Comparison of ENCODE assay signal across 8 cellular contexts in the genomic region with DNA sequence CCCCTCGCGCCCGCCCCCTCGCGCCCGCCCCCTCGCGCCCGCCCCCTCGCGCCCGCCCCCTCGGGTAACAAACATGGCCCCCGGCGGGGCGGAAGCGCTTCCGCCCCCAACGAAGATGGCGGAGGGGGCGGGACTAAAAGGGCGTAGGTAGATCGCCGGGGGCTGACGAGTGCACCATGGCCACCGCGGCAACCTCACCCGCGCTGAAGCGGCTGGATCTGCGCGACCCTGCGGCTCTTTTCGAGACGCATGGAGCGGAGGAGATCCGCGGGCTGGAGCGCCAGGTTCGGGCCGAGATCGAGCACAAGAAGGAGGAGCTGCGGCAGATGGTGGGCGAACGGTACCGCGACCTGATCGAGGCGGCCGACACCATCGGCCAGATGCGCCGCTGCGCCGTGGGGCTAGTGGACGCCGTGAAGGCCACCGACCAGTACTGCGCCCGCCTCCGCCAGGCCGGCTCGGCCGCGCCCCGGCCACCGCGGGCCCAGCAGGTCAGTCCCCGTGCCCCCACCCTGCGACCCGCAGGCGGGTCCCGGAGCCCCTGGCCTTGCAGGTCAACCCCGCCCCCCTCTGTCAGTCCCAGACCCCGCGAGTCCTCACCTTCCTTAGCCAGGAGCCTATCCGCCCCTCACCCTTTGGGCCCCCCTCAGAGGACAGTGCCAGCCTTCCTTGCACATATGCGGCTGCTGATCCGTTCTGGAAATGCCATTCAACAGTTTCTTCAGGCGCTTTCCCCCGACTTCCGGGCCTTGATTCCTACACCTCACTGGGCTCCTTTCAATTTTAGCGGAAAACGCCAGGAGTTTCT. TPM values are rescaled to one million over a fixed set of nuclear protein-coding genes. Genes with fewer than 3 reads are reported as not detected.
DNase-seq lines count a peak whose midpoint lies in the region; TF ChIP-seq lines count a peak whose summit lies in the region.

Gene COG1, plus strand, starts transcription at position 162 of the 808 bp plus-strand sequence. Its CDS starts 15 bp downstream, at position 177.

- H3K27me3 ChIP-seq in MG63 (no peaks in the 10 kb centered on the region), SJCRH30 (no peaks in the 10 kb centered on the region), neuron (ENCODE audit: insufficient read depth, low read length) (no peaks in the 10 kb centered on the region), stomach smooth muscle (ENCODE audit: control insufficient read depth in 1 of 2, insufficient read depth in 2 of 2, low read length in 2 of 2) (no peaks in the 10 kb centered on the region)

- H3K4me1 ChIP-seq in SJCRH30 (no peaks in the 10 kb centered on the region), neuron (ENCODE audit: insufficient read depth, low read length) (peaks cover 6% of the 10 kb centered on the region), stomach smooth muscle (ENCODE audit: control insufficient read depth, insufficient read depth, low read length) (peaks cover 19% of the 10 kb centered on the region)

- H3K9me3 ChIP-seq in MG63 (no peaks in the 10 kb centered on the region), SJCRH30 (replicated peaks) (no peaks in the 10 kb centered on the region), neuron (ENCODE audit: low read length) (no peaks in the 10 kb centered on the region), stomach smooth muscle (ENCODE audit: control insufficient read depth in 2 of 2, low read length in 2 of 2) (no peaks in the 10 kb centered on the region)

- H2AFZ ChIP-seq in neuron (ENCODE audit: low read depth, low read length), result peak within 1 kb of the TSS; percentile 56

- peak within 1 kb of the TSS; percentile 85 to 88 for H3K9ac ChIP-seq in stomach smooth muscle (ENCODE audit: low read length in 2 of 2)

- H3K4me3 ChIP-seq in MG63 (peak within 1 kb of the TSS; percentile 100), SJCRH30 (peak within 1 kb of the TSS; percentile 90), foreskin fibroblast (ENCODE audit: low read depth in 1 of 2, low read length in 2 of 2) (peak within 1 kb of the TSS; percentile 82 to 91), neuron (ENCODE audit: low read length) (peak within 1 kb of the TSS; percentile 99), stomach smooth muscle (ENCODE audit: low read length in 2 of 2) (peak within 1 kb of the TSS; percentile 94 to 95)

- DNase-seq in Daoy (ENCODE audit: low read depth) (peak; percentile 94), GOT3 (lab: John Stamatoyannopoulos, UW) (peak; percentile 24), MG63 (peak; percentile 88), SJCRH30 (peak; percentile 83 to 95), activated gamma-delta T cell treated with Interleukin-2 at 50 U/mL for 16 hours (peak; percentile 78), foreskin fibroblast (peak; percentile 85 to 94)

- H3K27ac ChIP-seq in SJCRH30 (peak within 1 kb of the TSS; percentile 87), stomach smooth muscle (ENCODE audit: low read length) (peak within 1 kb of the TSS; percentile 60)

- H3K36me3 ChIP-seq in MG63 (peaks cover 30% of the 10 kb centered on the region), SJCRH30 (peaks cover 16% of the 10 kb centered on the region), neuron (ENCODE audit: insufficient read depth, low read length) (peaks cover 23% of the 10 kb centered on the region), stomach smooth muscle (ENCODE audit: control insufficient read depth in 2 of 2, insufficient read depth in 2 of 2, low read length in 2 of 2) (peaks cover 14 to 17% of the 10 kb centered on the region in 2 donors)

- no peak for TF ChIP-seq CTCF in foreskin fibroblast (IDR thresholded peaks at IDR 0.05; ENCODE audit: low read depth, low read length)

RNA-seq across cellular contexts. Expression of gene COG1, which starts in this region (rescaled TPM):
- 13.5 and 15.9 TPM in 2 replicates for total RNA-seq in Daoy (2014; rRNA removed; shearing (Covaris generic))
- 9.9 and 25.5 TPM in 2 replicates for total RNA-seq in MG63 (2014; rRNA removed; shearing (Covaris generic); ENCODE audit: low replicate concordance)
- 24.6 and 35.3 TPM in 2 replicates for total RNA-seq in SJCRH30 (2014; rRNA removed; shearing (Covaris generic))

Comparison
In these comparisons a context has a peak if more than half of its experiments do, and no peak if none do; other contexts are left out.
1. Peak in every context shown above with its lines: DNase-seq, H3K4me3 ChIP-seq and H3K27ac ChIP-seq.
2. DNase-seq: peak in every context shown above with its lines; median percentile 94 in Daoy; 90 in foreskin fibroblast; 89 in SJCRH30; 88 in MG63; 78 in activated gamma-delta T cell treated with Interleukin-2 at 50 U/mL for 16 hours; 24 in GOT3.